ENCODE assay signal across 22 cellular contexts in genomic region chr12:33357181-33357580, GRCh38.
DNase-seq lines count a peak whose midpoint lies in the region; TF ChIP-seq lines count a peak whose summit lies in the region.
"Had no signal": no experiment of that assay in that cellular context is flagged by ENCODE, and none has a peak within 500 bp of the region (broad histone marks: within the 10 kb centered on the region; RNA-seq: fewer than 3 reads in every experiment).

No MANE protein-coding gene starts in this region.

- H3K27ac ChIP-seq in neuronal stem cell (replicated peaks; ENCODE audit: low read length) (no peak overlapping the region), tibial artery (no peak overlapping the region)
- H3K27ac ChIP-seq: A549, GM23248 had no signal

- no peak overlapping the region for H4K91ac ChIP-seq in neuronal stem cell (ENCODE audit: low read depth, low read length, poor library complexity)

- H3K9me3 ChIP-seq in neuronal stem cell (replicated peaks in 1 of 2; ENCODE audit: control insufficient read depth in 2 of 2, insufficient read depth in 1 of 2, low read depth in 1 of 2, low read length in 2 of 2) (no peaks in the 10 kb centered on the region), tibial artery (no peaks in the 10 kb centered on the region)
- H3K9me3 ChIP-seq: A549, Caco-2 had no signal

- H3K27ac Mint-ChIP-seq in activated CD4-positive, alpha-beta T cell treated with anti-CD3 and anti-CD28 coated beads, Interleukin-2, amount 10 ng/mL, durations not matched to agents 24 days and 14 days: no peak overlapping the region
- H3K27ac Mint-ChIP-seq: CD4-positive, CD25-positive, alpha-beta regulatory T cell; CD8-positive, alpha-beta T cell had no signal

- H3K4me1 Mint-ChIP-seq in activated CD4-positive, alpha-beta T cell treated with anti-CD3 and anti-CD28 coated beads, Interleukin-2, amount 10 ng/mL, durations not matched to agents 24 days and 14 days: no peaks in the 10 kb centered on the region
- H3K4me1 Mint-ChIP-seq: CD4-positive, CD25-positive, alpha-beta regulatory T cell had no signal

- no peaks in the 10 kb centered on the region for H3K4me1 ChIP-seq in neuronal stem cell (ENCODE audit: control insufficient read depth in 2 of 2, insufficient read depth in 1 of 2, low read depth in 1 of 2, low read length in 2 of 2)
- H3K4me1 ChIP-seq in tibial artery: no peaks in the 10 kb centered on the region
- H3K4me1 ChIP-seq: A549, Caco-2 had no signal

- H2BK12ac ChIP-seq in neuronal stem cell (ENCODE audit: low read length): no peak overlapping the region

- no peaks in the 10 kb centered on the region for H3K36me3 ChIP-seq in neuronal stem cell (replicated peaks in 1 of 2; ENCODE audit: control insufficient read depth in 2 of 2, insufficient read depth in 2 of 2, low read length in 2 of 2)
- H3K36me3 ChIP-seq in tibial artery: no peaks in the 10 kb centered on the region

- no peak overlapping the region for H2BK5ac ChIP-seq in neuronal stem cell (ENCODE audit: low read length)

- TF ChIP-seq CTCF in epithelial cell of esophagus (IDR thresholded peaks at IDR 0.05; ENCODE audit: insufficient read depth, low read depth, low read length, missing control alignments) (no peak), tibial artery (IDR thresholded peaks at IDR 0.05) (no peak)

- no CpG with 5 or more reads among the region's 2 CpGs for WGBS in neuronal stem cell (ENCODE audit: extremely low coverage in 2 of 2, insufficient read length in 2 of 2, insufficient replicate concordance in 1 of 2), 2 donors

- no peak overlapping the region for H3K4me3 ChIP-seq in epithelial cell of esophagus (ENCODE audit: low read length)
- no peak overlapping the region for H3K4me3 ChIP-seq in neuronal stem cell (ENCODE audit: low read length in 2 of 2)
- H3K4me3 ChIP-seq in tibial artery: no peak overlapping the region
- H3K4me3 ChIP-seq: A549, GM12878, GM23248 had no signal

- intact Hi-C loops in activated CD4-positive, alpha-beta T cell treated with anti-CD3 and anti-CD28 coated beads, Interleukin-2, amount 10 ng/mL, durations not matched to agents 24 days and 14 days (cut with micrococcal nuclease): no loop called here
- intact Hi-C loops in tibial artery (cut with DNase I; ENCODE audit: low total_unique reads): no loop called here

- H2BK120ac ChIP-seq in neuronal stem cell (ENCODE audit: low read depth, low read length): no peak overlapping the region

- no peak overlapping the region for H2AFZ ChIP-seq in neuronal stem cell (ENCODE audit: low read length)
- H2AFZ ChIP-seq: GM23248 had no signal

- no peaks in the 10 kb centered on the region for H3K79me1 ChIP-seq in neuronal stem cell (ENCODE audit: low read depth, low read length)

- no peaks in the 10 kb centered on the region for H3K36me3 Mint-ChIP-seq in activated CD4-positive, alpha-beta T cell treated with anti-CD3 and anti-CD28 coated beads, Interleukin-2, amount 10 ng/mL, durations not matched to agents 24 days and 14 days (ENCODE audit: low read depth)
- H3K36me3 Mint-ChIP-seq: CD4-positive, CD25-positive, alpha-beta regulatory T cell; CD8-positive, alpha-beta T cell had no signal

- H3K18ac ChIP-seq in neuronal stem cell (ENCODE audit: low read length): no peak overlapping the region

- H3K27me3 Mint-ChIP-seq in activated CD4-positive, alpha-beta T cell treated with anti-CD3 and anti-CD28 coated beads, Interleukin-2, amount 10 ng/mL, durations not matched to agents 24 days and 14 days: no peaks in the 10 kb centered on the region
- H3K27me3 Mint-ChIP-seq: CD4-positive, CD25-positive, alpha-beta regulatory T cell had no signal

- no peak overlapping the region for H3K23ac ChIP-seq in neuronal stem cell (ENCODE audit: low read depth, low read length, poor library complexity)

- no peak overlapping the region for H3K4me3 Mint-ChIP-seq in activated CD4-positive, alpha-beta T cell treated with anti-CD3 and anti-CD28 coated beads, Interleukin-2, amount 10 ng/mL, durations not matched to agents 24 days and 14 days
- H3K4me3 Mint-ChIP-seq: CD4-positive, CD25-positive, alpha-beta regulatory T cell; CD8-positive, alpha-beta T cell had no signal

- no peaks in the 10 kb centered on the region for H3K27me3 ChIP-seq in neuronal stem cell (ENCODE audit: control insufficient read depth in 3 of 3, insufficient read depth in 3 of 3, low read depth in 1 of 3, low read length in 3 of 3)
- no peaks in the 10 kb centered on the region for H3K27me3 ChIP-seq in tibial artery

- H3K9ac ChIP-seq in neuronal stem cell (ENCODE audit: low read depth, low read length, poor library complexity): no peak overlapping the region
- H3K9ac ChIP-seq: GM23248 had no signal

- DNase-seq in M059J (ENCODE audit: low read depth) (peak; percentile 36), epithelial cell of esophagus (ENCODE audit: low read depth) (peak; percentile 35), neuronal stem cell (ENCODE audit: low spot score) (no peak), hypothalamus (lab: John Stamatoyannopoulos, UW) (no peak), tibial artery (no peak)
- DNase-seq in activated CD4-positive, alpha-beta T cell treated with anti-CD3 and anti-CD28 coated beads, Interleukin-2, amount 10 ng/mL, durations not matched to agents 24 days and 14 days: no peak
- no peak for DNase-seq in stimulated activated CD4-positive, alpha-beta T cell treated with anti-CD3 and anti-CD28 coated beads, Interleukin-4, amount 100 ng/mL, for 24 hours
- DNase-seq: 8988T; ACHN; AML-193; C1 segment of cervical spinal cord; Caco-2; CD4-positive, CD25-positive, alpha-beta regulatory T cell; CD8-positive, alpha-beta T cell; DMS153; DND-41; GDM1; GM23248; H7; HCEC 1CT had no signal

- H2BK15ac ChIP-seq in neuronal stem cell (ENCODE audit: low read length): no peak overlapping the region

- H2AK5ac ChIP-seq in neuronal stem cell (ENCODE audit: low read depth, low read length): no peak overlapping the region

- no peak overlapping the region for H3K4ac ChIP-seq in neuronal stem cell (ENCODE audit: low read length)

- peak overlapping the region; percentile 65 for H4K8ac ChIP-seq in neuronal stem cell (ENCODE audit: low read depth, low read length)

- H3K9me3 Mint-ChIP-seq in activated CD4-positive, alpha-beta T cell treated with anti-CD3 and anti-CD28 coated beads, Interleukin-2, amount 10 ng/mL, durations not matched to agents 24 days and 14 days: no peaks in the 10 kb centered on the region

- no peak overlapping the region for H3K14ac ChIP-seq in neuronal stem cell (ENCODE audit: low read length)

- no peak overlapping the region for H3K4me2 ChIP-seq in neuronal stem cell (ENCODE audit: insufficient read depth, low read length, poor library complexity, severe bottlenecking)
- H3K4me2 ChIP-seq: A549 had no signal

Comparison
In these comparisons a context has a peak if more than half of its experiments do, and no peak if none do; other contexts are left out.
1. DNase-seq: peak in M059J (single experiment) and epithelial cell of esophagus (single experiment); none in neuronal stem cell (single experiment), hypothalamus (0 of 51), activated CD4-positive, alpha-beta T cell treated with anti-CD3 and anti-CD28 coated beads, Interleukin-2, amount 10 ng/mL, durations not matched to agents 24 days and 14 days (single experiment), tibial artery (0 of 2) and stimulated activated CD4-positive, alpha-beta T cell treated with anti-CD3 and anti-CD28 coated beads, Interleukin-4, amount 100 ng/mL, for 24 hours (single experiment).